Comparison of ENCODE assay signal across 1 cellular context in the genomic region with DNA sequence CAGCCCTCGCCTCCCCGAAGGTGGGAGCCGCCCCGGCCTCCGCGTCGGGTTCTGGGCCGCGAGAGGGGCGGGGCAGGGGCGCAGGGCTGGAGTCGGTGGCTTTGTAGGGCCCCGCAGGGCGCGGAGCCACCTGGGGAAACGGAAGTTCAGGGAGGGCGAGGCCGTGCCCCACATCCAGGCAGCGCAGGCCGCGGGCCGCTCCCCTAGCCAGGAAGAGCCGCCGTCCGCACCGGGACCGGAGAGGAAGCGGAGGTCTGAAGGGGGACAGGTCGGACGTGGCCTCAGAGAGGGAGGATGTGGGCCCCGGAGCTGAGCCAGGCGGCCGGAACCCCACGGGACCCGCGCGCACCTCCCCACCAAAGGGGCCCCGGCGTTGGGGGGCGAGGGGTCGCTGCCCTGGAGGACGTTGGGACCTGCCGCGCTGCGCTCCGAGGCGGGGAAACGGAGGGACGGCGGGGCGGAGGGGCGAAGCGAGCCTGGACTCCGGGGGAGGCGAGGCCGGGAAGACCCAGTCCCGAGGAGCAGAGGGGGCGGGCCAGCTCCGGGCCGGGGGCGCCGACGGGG.
TF ChIP-seq lines count a peak whose summit lies in the region.

No MANE protein-coding gene starts in this region.

TF ChIP-seq in HepG2, 621 proteins besides CTCF, POLR2A, EP300 and RAD21 (continued from another document and continues in another):
- TF ChIP-seq, protein P1, sequence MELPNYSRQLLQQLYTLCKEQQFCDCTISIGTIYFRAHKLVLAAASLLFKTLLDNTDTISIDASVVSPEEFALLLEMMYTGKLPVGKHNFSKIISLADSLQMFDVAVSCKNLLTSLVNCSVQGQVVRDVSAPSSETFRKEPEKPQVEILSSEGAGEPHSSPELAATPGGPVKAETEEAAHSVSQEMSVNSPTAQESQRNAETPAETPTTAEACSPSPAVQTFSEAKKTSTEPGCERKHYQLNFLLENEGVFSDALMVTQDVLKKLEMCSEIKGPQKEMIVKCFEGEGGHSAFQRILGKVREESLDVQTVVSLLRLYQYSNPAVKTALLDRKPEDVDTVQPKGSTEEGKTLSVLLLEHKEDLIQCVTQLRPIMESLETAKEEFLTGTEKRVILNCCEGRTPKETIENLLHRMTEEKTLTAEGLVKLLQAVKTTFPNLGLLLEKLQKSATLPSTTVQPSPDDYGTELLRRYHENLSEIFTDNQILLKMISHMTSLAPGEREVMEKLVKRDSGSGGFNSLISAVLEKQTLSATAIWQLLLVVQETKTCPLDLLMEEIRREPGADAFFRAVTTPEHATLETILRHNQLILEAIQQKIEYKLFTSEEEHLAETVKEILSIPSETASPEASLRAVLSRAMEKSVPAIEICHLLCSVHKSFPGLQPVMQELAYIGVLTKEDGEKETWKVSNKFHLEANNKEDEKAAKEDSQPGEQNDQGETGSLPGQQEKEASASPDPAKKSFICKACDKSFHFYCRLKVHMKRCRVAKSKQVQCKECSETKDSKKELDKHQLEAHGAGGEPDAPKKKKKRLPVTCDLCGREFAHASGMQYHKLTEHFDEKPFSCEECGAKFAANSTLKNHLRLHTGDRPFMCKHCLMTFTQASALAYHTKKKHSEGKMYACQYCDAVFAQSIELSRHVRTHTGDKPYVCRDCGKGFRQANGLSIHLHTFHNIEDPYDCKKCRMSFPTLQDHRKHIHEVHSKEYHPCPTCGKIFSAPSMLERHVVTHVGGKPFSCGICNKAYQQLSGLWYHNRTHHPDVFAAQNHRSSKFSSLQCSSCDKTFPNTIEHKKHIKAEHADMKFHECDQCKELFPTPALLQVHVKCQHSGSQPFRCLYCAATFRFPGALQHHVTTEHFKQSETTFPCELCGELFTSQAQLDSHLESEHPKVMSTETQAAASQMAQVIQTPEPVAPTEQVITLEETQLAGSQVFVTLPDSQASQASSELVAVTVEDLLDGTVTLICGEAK (IDR thresholded peaks at IDR 0.05), result no peak
- TF ChIP-seq, protein P1 (CRISPR knock-in tag; IDR thresholded peaks at IDR 0.05), result peak; percentile 70; the same call in 1 of the 2 replicates
- TF ChIP-seq, protein P2, sequence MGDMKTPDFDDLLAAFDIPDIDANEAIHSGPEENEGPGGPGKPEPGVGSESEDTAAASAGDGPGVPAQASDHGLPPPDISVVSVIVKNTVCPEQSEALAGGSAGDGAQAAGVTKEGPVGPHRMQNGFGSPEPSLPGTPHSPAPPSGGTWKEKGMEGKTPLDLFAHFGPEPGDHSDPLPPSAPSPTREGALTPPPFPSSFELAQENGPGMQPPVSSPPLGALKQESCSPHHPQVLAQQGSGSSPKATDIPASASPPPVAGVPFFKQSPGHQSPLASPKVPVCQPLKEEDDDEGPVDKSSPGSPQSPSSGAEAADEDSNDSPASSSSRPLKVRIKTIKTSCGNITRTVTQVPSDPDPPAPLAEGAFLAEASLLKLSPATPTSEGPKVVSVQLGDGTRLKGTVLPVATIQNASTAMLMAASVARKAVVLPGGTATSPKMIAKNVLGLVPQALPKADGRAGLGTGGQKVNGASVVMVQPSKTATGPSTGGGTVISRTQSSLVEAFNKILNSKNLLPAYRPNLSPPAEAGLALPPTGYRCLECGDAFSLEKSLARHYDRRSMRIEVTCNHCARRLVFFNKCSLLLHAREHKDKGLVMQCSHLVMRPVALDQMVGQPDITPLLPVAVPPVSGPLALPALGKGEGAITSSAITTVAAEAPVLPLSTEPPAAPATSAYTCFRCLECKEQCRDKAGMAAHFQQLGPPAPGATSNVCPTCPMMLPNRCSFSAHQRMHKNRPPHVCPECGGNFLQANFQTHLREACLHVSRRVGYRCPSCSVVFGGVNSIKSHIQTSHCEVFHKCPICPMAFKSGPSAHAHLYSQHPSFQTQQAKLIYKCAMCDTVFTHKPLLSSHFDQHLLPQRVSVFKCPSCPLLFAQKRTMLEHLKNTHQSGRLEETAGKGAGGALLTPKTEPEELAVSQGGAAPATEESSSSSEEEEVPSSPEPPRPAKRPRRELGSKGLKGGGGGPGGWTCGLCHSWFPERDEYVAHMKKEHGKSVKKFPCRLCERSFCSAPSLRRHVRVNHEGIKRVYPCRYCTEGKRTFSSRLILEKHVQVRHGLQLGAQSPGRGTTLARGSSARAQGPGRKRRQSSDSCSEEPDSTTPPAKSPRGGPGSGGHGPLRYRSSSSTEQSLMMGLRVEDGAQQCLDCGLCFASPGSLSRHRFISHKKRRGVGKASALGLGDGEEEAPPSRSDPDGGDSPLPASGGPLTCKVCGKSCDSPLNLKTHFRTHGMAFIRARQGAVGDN (CRISPR knock-in tag; IDR thresholded peaks at IDR 0.05), result peak; percentile 87
- TF ChIP-seq STAT5B (CRISPR knock-in tag; IDR thresholded peaks at IDR 0.05) (no peak), ZNF124 (CRISPR knock-in tag; IDR thresholded peaks at IDR 0.05) (0 out of 2 replicates have a peak, but pooled peaks have one; percentile 9), ZNF10 (CRISPR knock-in tag; IDR thresholded peaks at IDR 0.05; ENCODE audit: borderline replicate concordance, low read depth) (no peak), EEA1 (CRISPR knock-in tag; IDR thresholded peaks at IDR 0.05; ENCODE audit: borderline replicate concordance) (no peak), MED8 (CRISPR knock-in tag; IDR thresholded peaks at IDR 0.05; ENCODE audit: insufficient replicate concordance) (peak; percentile 54), ZNF335 (CRISPR knock-in tag; IDR thresholded peaks at IDR 0.05) (no peak), LCORL (IDR thresholded peaks at IDR 0.05) (no peak), LCORL (CRISPR knock-in tag; IDR thresholded peaks at IDR 0.05) (0 out of 2 replicates have a peak, but pooled peaks have one; percentile 79), ZNF569 (CRISPR knock-in tag; IDR thresholded peaks at IDR 0.05; ENCODE audit: borderline replicate concordance) (no peak), ZNF577 (CRISPR knock-in tag; IDR thresholded peaks at IDR 0.05; ENCODE audit: borderline replicate concordance, low read depth) (no peak), HDAC1 (CRISPR knock-in tag; IDR thresholded peaks at IDR 0.05) (peak; percentile 32; the same call in 1 of the 2 replicates), CEBPG (CRISPR knock-in tag; IDR thresholded peaks at IDR 0.05) (no peak), ZBTB3 (CRISPR knock-in tag; IDR thresholded peaks at IDR 0.05; ENCODE audit: borderline replicate concordance, low read depth) (no peak), GTF3A (CRISPR knock-in tag; conservative IDR thresholded peaks at IDR 0.05) (no peak), ZNF274 (CRISPR knock-in tag; IDR thresholded peaks at IDR 0.05) (peak; percentile 87), SALL1 (CRISPR knock-in tag; IDR thresholded peaks at IDR 0.05) (0 out of 2 replicates have a peak, but pooled peaks have one; percentile 54), ZFAT (CRISPR knock-in tag; conservative IDR thresholded peaks at IDR 0.05) (no peak), ZNF143 (CRISPR knock-in tag; IDR thresholded peaks at IDR 0.05) (peak; percentile 71), ZNF773 (CRISPR knock-in tag; IDR thresholded peaks at IDR 0.05; ENCODE audit: borderline replicate concordance) (no peak; the same call in 1 of the 2 replicates)
- TF ChIP-seq, protein P3, sequence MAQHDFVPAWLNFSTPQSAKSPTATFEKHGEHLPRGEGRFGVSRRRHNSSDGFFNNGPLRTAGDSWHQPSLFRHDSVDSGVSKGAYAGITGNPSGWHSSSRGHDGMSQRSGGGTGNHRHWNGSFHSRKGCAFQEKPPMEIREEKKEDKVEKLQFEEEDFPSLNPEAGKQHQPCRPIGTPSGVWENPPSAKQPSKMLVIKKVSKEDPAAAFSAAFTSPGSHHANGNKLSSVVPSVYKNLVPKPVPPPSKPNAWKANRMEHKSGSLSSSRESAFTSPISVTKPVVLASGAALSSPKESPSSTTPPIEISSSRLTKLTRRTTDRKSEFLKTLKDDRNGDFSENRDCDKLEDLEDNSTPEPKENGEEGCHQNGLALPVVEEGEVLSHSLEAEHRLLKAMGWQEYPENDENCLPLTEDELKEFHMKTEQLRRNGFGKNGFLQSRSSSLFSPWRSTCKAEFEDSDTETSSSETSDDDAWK (CRISPR knock-in tag; IDR thresholded peaks at IDR 0.05), result no peak
- TF ChIP-seq, protein P4, sequence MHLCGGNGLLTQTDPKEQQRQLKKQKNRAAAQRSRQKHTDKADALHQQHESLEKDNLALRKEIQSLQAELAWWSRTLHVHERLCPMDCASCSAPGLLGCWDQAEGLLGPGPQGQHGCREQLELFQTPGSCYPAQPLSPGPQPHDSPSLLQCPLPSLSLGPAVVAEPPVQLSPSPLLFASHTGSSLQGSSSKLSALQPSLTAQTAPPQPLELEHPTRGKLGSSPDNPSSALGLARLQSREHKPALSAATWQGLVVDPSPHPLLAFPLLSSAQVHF (CRISPR knock-in tag; IDR thresholded peaks at IDR 0.05), result peak; percentile 81; the same call in 1 of the 2 replicates
- TF ChIP-seq, protein P5, sequence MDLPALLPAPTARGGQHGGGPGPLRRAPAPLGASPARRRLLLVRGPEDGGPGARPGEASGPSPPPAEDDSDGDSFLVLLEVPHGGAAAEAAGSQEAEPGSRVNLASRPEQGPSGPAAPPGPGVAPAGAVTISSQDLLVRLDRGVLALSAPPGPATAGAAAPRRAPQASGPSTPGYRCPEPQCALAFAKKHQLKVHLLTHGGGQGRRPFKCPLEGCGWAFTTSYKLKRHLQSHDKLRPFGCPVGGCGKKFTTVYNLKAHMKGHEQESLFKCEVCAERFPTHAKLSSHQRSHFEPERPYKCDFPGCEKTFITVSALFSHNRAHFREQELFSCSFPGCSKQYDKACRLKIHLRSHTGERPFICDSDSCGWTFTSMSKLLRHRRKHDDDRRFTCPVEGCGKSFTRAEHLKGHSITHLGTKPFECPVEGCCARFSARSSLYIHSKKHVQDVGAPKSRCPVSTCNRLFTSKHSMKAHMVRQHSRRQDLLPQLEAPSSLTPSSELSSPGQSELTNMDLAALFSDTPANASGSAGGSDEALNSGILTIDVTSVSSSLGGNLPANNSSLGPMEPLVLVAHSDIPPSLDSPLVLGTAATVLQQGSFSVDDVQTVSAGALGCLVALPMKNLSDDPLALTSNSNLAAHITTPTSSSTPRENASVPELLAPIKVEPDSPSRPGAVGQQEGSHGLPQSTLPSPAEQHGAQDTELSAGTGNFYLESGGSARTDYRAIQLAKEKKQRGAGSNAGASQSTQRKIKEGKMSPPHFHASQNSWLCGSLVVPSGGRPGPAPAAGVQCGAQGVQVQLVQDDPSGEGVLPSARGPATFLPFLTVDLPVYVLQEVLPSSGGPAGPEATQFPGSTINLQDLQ (CRISPR knock-in tag; IDR thresholded peaks at IDR 0.05), result peak; percentile 91; the same call in 1 of the 2 replicates
- TF ChIP-seq, protein P6, sequence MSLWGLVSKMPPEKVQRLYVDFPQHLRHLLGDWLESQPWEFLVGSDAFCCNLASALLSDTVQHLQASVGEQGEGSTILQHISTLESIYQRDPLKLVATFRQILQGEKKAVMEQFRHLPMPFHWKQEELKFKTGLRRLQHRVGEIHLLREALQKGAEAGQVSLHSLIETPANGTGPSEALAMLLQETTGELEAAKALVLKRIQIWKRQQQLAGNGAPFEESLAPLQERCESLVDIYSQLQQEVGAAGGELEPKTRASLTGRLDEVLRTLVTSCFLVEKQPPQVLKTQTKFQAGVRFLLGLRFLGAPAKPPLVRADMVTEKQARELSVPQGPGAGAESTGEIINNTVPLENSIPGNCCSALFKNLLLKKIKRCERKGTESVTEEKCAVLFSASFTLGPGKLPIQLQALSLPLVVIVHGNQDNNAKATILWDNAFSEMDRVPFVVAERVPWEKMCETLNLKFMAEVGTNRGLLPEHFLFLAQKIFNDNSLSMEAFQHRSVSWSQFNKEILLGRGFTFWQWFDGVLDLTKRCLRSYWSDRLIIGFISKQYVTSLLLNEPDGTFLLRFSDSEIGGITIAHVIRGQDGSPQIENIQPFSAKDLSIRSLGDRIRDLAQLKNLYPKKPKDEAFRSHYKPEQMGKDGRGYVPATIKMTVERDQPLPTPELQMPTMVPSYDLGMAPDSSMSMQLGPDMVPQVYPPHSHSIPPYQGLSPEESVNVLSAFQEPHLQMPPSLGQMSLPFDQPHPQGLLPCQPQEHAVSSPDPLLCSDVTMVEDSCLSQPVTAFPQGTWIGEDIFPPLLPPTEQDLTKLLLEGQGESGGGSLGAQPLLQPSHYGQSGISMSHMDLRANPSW (CRISPR knock-in tag; IDR thresholded peaks at IDR 0.05; ENCODE audit: borderline replicate concordance), result no peak
- TF ChIP-seq, protein P7, sequence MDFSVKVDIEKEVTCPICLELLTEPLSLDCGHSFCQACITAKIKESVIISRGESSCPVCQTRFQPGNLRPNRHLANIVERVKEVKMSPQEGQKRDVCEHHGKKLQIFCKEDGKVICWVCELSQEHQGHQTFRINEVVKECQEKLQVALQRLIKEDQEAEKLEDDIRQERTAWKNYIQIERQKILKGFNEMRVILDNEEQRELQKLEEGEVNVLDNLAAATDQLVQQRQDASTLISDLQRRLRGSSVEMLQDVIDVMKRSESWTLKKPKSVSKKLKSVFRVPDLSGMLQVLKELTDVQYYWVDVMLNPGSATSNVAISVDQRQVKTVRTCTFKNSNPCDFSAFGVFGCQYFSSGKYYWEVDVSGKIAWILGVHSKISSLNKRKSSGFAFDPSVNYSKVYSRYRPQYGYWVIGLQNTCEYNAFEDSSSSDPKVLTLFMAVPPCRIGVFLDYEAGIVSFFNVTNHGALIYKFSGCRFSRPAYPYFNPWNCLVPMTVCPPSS (IDR thresholded peaks at IDR 0.05), result no peak
- TF ChIP-seq, protein P8, sequence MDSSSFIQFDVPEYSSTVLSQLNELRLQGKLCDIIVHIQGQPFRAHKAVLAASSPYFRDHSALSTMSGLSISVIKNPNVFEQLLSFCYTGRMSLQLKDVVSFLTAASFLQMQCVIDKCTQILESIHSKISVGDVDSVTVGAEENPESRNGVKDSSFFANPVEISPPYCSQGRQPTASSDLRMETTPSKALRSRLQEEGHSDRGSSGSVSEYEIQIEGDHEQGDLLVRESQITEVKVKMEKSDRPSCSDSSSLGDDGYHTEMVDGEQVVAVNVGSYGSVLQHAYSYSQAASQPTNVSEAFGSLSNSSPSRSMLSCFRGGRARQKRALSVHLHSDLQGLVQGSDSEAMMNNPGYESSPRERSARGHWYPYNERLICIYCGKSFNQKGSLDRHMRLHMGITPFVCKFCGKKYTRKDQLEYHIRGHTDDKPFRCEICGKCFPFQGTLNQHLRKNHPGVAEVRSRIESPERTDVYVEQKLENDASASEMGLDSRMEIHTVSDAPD (CRISPR knock-in tag; IDR thresholded peaks at IDR 0.05), result 0 out of 2 replicates have a peak, but pooled peaks have one; percentile 0
